In the genomic region with DNA sequence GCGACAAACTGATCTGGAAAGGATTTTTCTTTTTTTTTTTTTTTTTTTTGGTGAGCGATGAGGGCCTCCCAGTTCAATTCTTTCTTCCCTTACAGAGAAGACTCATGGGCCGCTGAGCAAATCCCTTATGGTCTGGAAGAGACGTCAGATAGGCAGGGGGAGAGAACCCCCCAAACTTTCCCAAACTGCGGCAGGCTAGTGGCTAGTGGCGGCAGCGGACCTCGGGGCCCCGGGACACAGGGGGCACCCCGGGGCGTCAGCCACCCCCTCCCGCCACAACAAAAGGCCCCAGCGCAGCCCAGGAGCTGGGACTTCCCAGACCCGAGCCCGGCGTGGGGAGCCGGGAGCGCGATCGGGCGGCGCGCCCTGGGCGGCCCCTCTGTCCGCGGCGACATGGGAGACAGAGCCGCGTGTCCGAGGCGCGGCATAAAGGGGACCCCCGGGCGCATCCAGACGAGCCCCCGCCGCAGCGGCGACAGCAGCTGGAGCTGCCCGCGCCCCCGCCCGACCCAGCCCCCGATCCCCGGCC, we compare ENCODE assay signal across 7 cellular contexts. TPM values are rescaled to one million over a fixed set of nuclear protein-coding genes. Genes with fewer than 3 reads are reported as not detected.
DNase-seq lines count a peak whose midpoint lies in the region; ATAC-seq, FAIRE-seq and TF ChIP-seq lines count a peak whose summit lies in the region.

No MANE protein-coding gene starts in this region.

- no peak overlapping the region for H2AFZ ChIP-seq in Loucy (ENCODE audit: low read length)

- H3K4me1 ChIP-seq in Loucy (ENCODE audit: insufficient read depth, low read length, poor library complexity, severe bottlenecking) (peaks cover 4% of the 10 kb centered on the region), small intestine (ENCODE audit: control insufficient read depth in 2 of 2, insufficient read depth in 1 of 2, low read depth in 1 of 2, low read length in 1 of 2) (peaks cover 0 to 3% of the 10 kb centered on the region in 2 donors)

- peak overlapping the region; percentile 56 for H3K27ac ChIP-seq in angular gyrus (ENCODE audit: low read depth, low read length)
- peak overlapping the region in 1 of 2 donors; percentile 20 for H3K27ac ChIP-seq in small intestine (ENCODE audit: low read depth in 1 of 2, low read length in 1 of 2)

- H3K9me3 ChIP-seq in Loucy (ENCODE audit: insufficient read depth, low read depth, low read length) (no peaks in the 10 kb centered on the region), small intestine (ENCODE audit: control insufficient read depth, low read depth) (no peaks in the 10 kb centered on the region)

- 1 to 2% (median 1%) methylated on average over 21 to 45 of the region's 45 CpGs for WGBS in small intestine, 3 donors

- H3K4me3 ChIP-seq in Loucy (ENCODE audit: low read length, poor library complexity, severe bottlenecking) (peak overlapping the region; percentile 52), iPS-11a (ENCODE audit: low read depth, low read length) (peak overlapping the region; percentile 43), small intestine (ENCODE audit: low read depth in 1 of 2, low read length in 2 of 2) (peak overlapping the region; percentile 76 to 97)

- H3K27me3 ChIP-seq in Loucy (ENCODE audit: insufficient read depth, low read length, poor library complexity, severe bottlenecking): no peaks in the 10 kb centered on the region
- H3K27me3 ChIP-seq in small intestine (ENCODE audit: control insufficient read depth in 2 of 2, insufficient read depth in 2 of 2, low read length in 2 of 2): peaks cover 0 to 3% of the 10 kb centered on the region in 2 donors

- H3K9ac ChIP-seq in Loucy (ENCODE audit: low read depth, low read length, poor library complexity, severe bottlenecking): no peak overlapping the region

- FAIRE-seq in small intestine (lab: Jason Lieb, UNC): no peak

- peak overlapping the region; percentile 30 for H3K4me2 ChIP-seq in Loucy (ENCODE audit: low read depth, low read length, poor library complexity, severe bottlenecking)

- H3K79me2 ChIP-seq in Loucy (ENCODE audit: insufficient read depth, low read length): no peaks in the 10 kb centered on the region

- no peak for TF ChIP-seq CTCF in Loucy (conservative IDR thresholded peaks at IDR 0.05; ENCODE audit: low read length)

- H3K36me3 ChIP-seq in Loucy (ENCODE audit: insufficient read depth, low read length): no peaks in the 10 kb centered on the region
- H3K36me3 ChIP-seq in small intestine (ENCODE audit: control insufficient read depth in 2 of 2, insufficient read depth in 2 of 2, low read length in 2 of 2): no peaks in the 10 kb centered on the region

- ATAC-seq in GM18907 (IDR thresholded peaks at IDR 0.05; ENCODE audit: unreplicated experiment) (peak; percentile 31), GM21723 (IDR thresholded peaks at IDR 0.05; ENCODE audit: unreplicated experiment) (no peak)

- no peaks in the 10 kb centered on the region for H3K9me2 ChIP-seq in Loucy (replicated peaks; ENCODE audit: low read depth, low read length)

- 0 out of 2 replicates have a peak, but pooled peaks cover 2% of the 10 kb centered on the region for H3F3A ChIP-seq in Loucy (ENCODE audit: low read depth)

- DNase-seq in small intestine (peak; percentile 28), NCI-H2081 treated with DMSO at 0.1 percent for 48 hours (lab: John Stamatoyannopoulos, UW) (no peak)

- H4K20me1 ChIP-seq in Loucy (ENCODE audit: insufficient read depth, low read length, poor library complexity, severe bottlenecking): no peaks in the 10 kb centered on the region

RNA-seq across cellular contexts. Expression of a gene that starts 0.8 kb away (rescaled TPM):
- 10 to 100 TPM in 1 of 3 donors, 1 to 10 TPM in 2; 9.2 to 28.4 (median 9.5) TPM for polyA plus RNA-seq in small intestine
